In genomic region chr6:30483677-30484279, GRCh38 we compare ENCODE assay signal across 8 cellular contexts. TPM values are rescaled to one million over a fixed set of nuclear protein-coding genes. Genes with fewer than 3 reads are reported as not detected.
DNase-seq lines count a peak whose midpoint lies in the region; ATAC-seq and TF ChIP-seq lines count a peak whose summit lies in the region.

No MANE protein-coding gene starts in this region.

- in situ Hi-C loops in SK-MEL-5 (cut with HindIII; ENCODE audit: low pct_unique_long_range_greater_than_20kb, low sequenced_read_pairs) = no loop called here

- intact Hi-C loops in activated T-helper 2 cell treated with anti-CD3 and anti-CD28 coated beads, Interferon-gamma antibody, Interleukin-2, Interleukin-4, amounts not matched to agents 10 μg/mL and 5 μg/mL and 100 μg/mL, durations not matched to agents 14 hours and 24 hours and 36 hours (cut with micrococcal nuclease) = loop anchor here (1.0 kb wide), 2 partner anchors 61 to 114 kb away; no protein-coding TSS in a partner anchor

- peak; percentile 78 for DNase-seq in DMS114 treated with DMSO at 0.1 percent for 48 hours (lab: John Stamatoyannopoulos, UW; ENCODE audit: unreplicated experiment)
- DNase-seq in HS-27A (ENCODE audit: low read depth) = peak; percentile 48
- DNase-seq in SK-MEL-5 (ENCODE audit: low read depth, low spot score) = peak; percentile 74
- DNase-seq in fibroblast of mammary gland (ENCODE audit: low read depth) = peak; percentile 79
- DNase-seq in pons (ENCODE audit: low spot score) = peak; percentile 83
- DNase-seq in activated T-helper 2 cell treated with anti-CD3 and anti-CD28 coated beads, Interferon-gamma antibody, Interleukin-2, Interleukin-4, amounts not matched to agents 10 μg/mL and 5 μg/mL and 100 μg/mL, durations not matched to agents 14 hours and 24 hours and 36 hours (ENCODE audit: low spot score) = no peak
- no peak for DNase-seq in HPDE6-E6E7 (ENCODE audit: extremely low spot score)

- H3K27ac Mint-ChIP-seq in activated T-helper 2 cell treated with anti-CD3 and anti-CD28 coated beads, Interferon-gamma antibody, Interleukin-2, Interleukin-4, amounts not matched to agents 10 μg/mL and 5 μg/mL and 100 μg/mL, durations not matched to agents 14 hours and 24 hours and 36 hours = no peak overlapping the region

- no peak for ATAC-seq in esophagus mucosa

- H3K4me3 Mint-ChIP-seq in activated T-helper 2 cell treated with anti-CD3 and anti-CD28 coated beads, Interferon-gamma antibody, Interleukin-2, Interleukin-4, amounts not matched to agents 10 μg/mL and 5 μg/mL and 100 μg/mL, durations not matched to agents 14 hours and 24 hours and 36 hours (ENCODE audit: low read depth) = no peak overlapping the region

- H3K4me1 Mint-ChIP-seq in activated T-helper 2 cell treated with anti-CD3 and anti-CD28 coated beads, Interferon-gamma antibody, Interleukin-2, Interleukin-4, amounts not matched to agents 10 μg/mL and 5 μg/mL and 100 μg/mL, durations not matched to agents 14 hours and 24 hours and 36 hours (ENCODE audit: low read depth) = peaks cover 30% of the 10 kb centered on the region

- TF ChIP-seq CTCF in fibroblast of mammary gland (conservative IDR thresholded peaks at IDR 0.05; ENCODE audit: control insufficient read depth, insufficient read depth, low read depth, low read length) = peak; percentile 55

- H3K36me3 Mint-ChIP-seq in activated T-helper 2 cell treated with anti-CD3 and anti-CD28 coated beads, Interferon-gamma antibody, Interleukin-2, Interleukin-4, amounts not matched to agents 10 μg/mL and 5 μg/mL and 100 μg/mL, durations not matched to agents 14 hours and 24 hours and 36 hours (ENCODE audit: low read depth) = no peaks in the 10 kb centered on the region

- no peaks in the 10 kb centered on the region for H3K9me3 Mint-ChIP-seq in activated T-helper 2 cell treated with anti-CD3 and anti-CD28 coated beads, Interferon-gamma antibody, Interleukin-2, Interleukin-4, amounts not matched to agents 10 μg/mL and 5 μg/mL and 100 μg/mL, durations not matched to agents 14 hours and 24 hours and 36 hours

- peaks cover 43% of the 10 kb centered on the region for H3K27me3 Mint-ChIP-seq in activated T-helper 2 cell treated with anti-CD3 and anti-CD28 coated beads, Interferon-gamma antibody, Interleukin-2, Interleukin-4, amounts not matched to agents 10 μg/mL and 5 μg/mL and 100 μg/mL, durations not matched to agents 14 hours and 24 hours and 36 hours (ENCODE audit: low read depth)

- H3K4me3 ChIP-seq in fibroblast of mammary gland (ENCODE audit: control insufficient read depth, low read depth, low read length) = no peak overlapping the region

RNA-seq across cellular contexts. Expression of gene HLA-E, which starts 5.5 kb away (rescaled TPM):
- total RNA-seq in SK-MEL-5 (2014; rRNA removed; shearing (Covaris generic)) = 174 and 181 TPM in 2 replicates
- 183 and 184 TPM in 2 replicates for polyA plus RNA-seq in SK-MEL-5 (2015; cell fraction: cytosol; rRNA removed)
- 52.7 and 61.6 TPM in 2 replicates for polyA plus RNA-seq in SK-MEL-5 (2015; cell fraction: nucleus; rRNA removed)
- 358 and 360 TPM in 2 replicates for total RNA-seq in activated T-helper 2 cell treated with anti-CD3 and anti-CD28 coated beads, Interferon-gamma antibody, Interleukin-2, Interleukin-4, amounts not matched to agents 10 μg/mL and 5 μg/mL and 100 μg/mL, durations not matched to agents 14 hours and 24 hours and 36 hours
- total RNA-seq in esophagus mucosa = 190 TPM

Comparison
In these comparisons a context has a peak if more than half of its experiments do, and no peak if none do; other contexts are left out.
1. DNase-seq: peak in DMS114 treated with DMSO at 0.1 percent for 48 hours (single experiment), HS-27A (single experiment), SK-MEL-5 (single experiment), fibroblast of mammary gland (single experiment) and pons (single experiment); none in activated T-helper 2 cell treated with anti-CD3 and anti-CD28 coated beads, Interferon-gamma antibody, Interleukin-2, Interleukin-4, amounts not matched to agents 10 μg/mL and 5 μg/mL and 100 μg/mL, durations not matched to agents 14 hours and 24 hours and 36 hours (single experiment) and HPDE6-E6E7 (single experiment).